Comparison of ENCODE assay signal across 7 cellular contexts in genomic region chr3:14920536-14920935, GRCh38.
"Had no signal": no experiment of that assay in that cellular context is flagged by ENCODE, and none has a peak within 500 bp of the region (broad histone marks: within the 10 kb centered on the region; RNA-seq: fewer than 3 reads in every experiment).

No MANE protein-coding gene starts in this region.

- H3K27me3 Mint-ChIP-seq: activated naive CD8-positive, alpha-beta T cell treated with anti-CD3 and anti-CD28 coated beads for 36 hours had no signal

- H3K36me3 Mint-ChIP-seq: activated naive CD8-positive, alpha-beta T cell treated with anti-CD3 and anti-CD28 coated beads for 36 hours; naive thymus-derived CD8-positive, alpha-beta T cell had no signal

- H3K4me3 ChIP-seq: esophagus muscularis mucosa, prostate gland, right atrium auricular region, skin epidermis had no signal

- H3K36me3 ChIP-seq: prostate gland, right atrium auricular region had no signal

- H3K27me3 ChIP-seq: esophagus muscularis mucosa, right atrium auricular region had no signal

- H3K27ac ChIP-seq: esophagus muscularis mucosa, prostate gland, right atrium auricular region had no signal

- H3K9me3 ChIP-seq: esophagus muscularis mucosa, prostate gland, right atrium auricular region had no signal

- H3K9me3 Mint-ChIP-seq: activated naive CD8-positive, alpha-beta T cell treated with anti-CD3 and anti-CD28 coated beads for 36 hours; activated T-helper 1 cell treated with anti-CD3 and anti-CD28 coated beads, Interleukin-12 subunit alpha, Interleukin-12 subunit beta, Interleukin-2, Interleukin-4 antibody, amounts not matched to agents 30 ng/mL and 10 ng/mL and 1 ng/mL, durations not matched to agents 14 hours and 24 hours and 36 hours; naive thymus-derived CD8-positive, alpha-beta T cell had no signal

- H3K4me3 Mint-ChIP-seq: activated naive CD8-positive, alpha-beta T cell treated with anti-CD3 and anti-CD28 coated beads for 36 hours; activated T-helper 1 cell treated with anti-CD3 and anti-CD28 coated beads, Interleukin-12 subunit alpha, Interleukin-12 subunit beta, Interleukin-2, Interleukin-4 antibody, amounts not matched to agents 30 ng/mL and 10 ng/mL and 1 ng/mL, durations not matched to agents 14 hours and 24 hours and 36 hours; naive thymus-derived CD8-positive, alpha-beta T cell had no signal

- H3K27ac Mint-ChIP-seq: activated naive CD8-positive, alpha-beta T cell treated with anti-CD3 and anti-CD28 coated beads for 36 hours; activated T-helper 1 cell treated with anti-CD3 and anti-CD28 coated beads, Interleukin-12 subunit alpha, Interleukin-12 subunit beta, Interleukin-2, Interleukin-4 antibody, amounts not matched to agents 30 ng/mL and 10 ng/mL and 1 ng/mL, durations not matched to agents 14 hours and 24 hours and 36 hours had no signal

- H3K4me1 Mint-ChIP-seq: activated naive CD8-positive, alpha-beta T cell treated with anti-CD3 and anti-CD28 coated beads for 36 hours had no signal

- H3K4me1 ChIP-seq: prostate gland had no signal
